ENCODE assay signal across 25 cellular contexts in genomic region chr2:107927034-107927534, GRCh38.
"Had no signal": no experiment of that assay in that cellular context is flagged by ENCODE, and none has a peak within 500 bp of the region (broad histone marks: within the 10 kb centered on the region; RNA-seq: fewer than 3 reads in every experiment).

No MANE protein-coding gene starts in this region.

- ATAC-seq: activated CD4-positive, CD25-positive, alpha-beta regulatory T cell treated with anti-CD3 and anti-CD28 coated beads, Interleukin-2, amount 50 U/mL, for 24 hours; left lung; mucosa of descending colon; stimulated activated memory B cell treated with anti-CD40 and anti-IgM and Interleukin-4, amounts not matched to agents 10 μg/mL and 1 μg/mL and 100 μg/mL, for 72 hours; stimulated activated naive CD8-positive, alpha-beta T cell treated with anti-CD3 and anti-CD28 coated beads, Interleukin-15, amount 100 ng/mL, for 72 hours had no signal

- DNase-seq: activated CD4-positive, alpha-beta T cell treated with anti-CD3 and anti-CD28 coated beads for 48 hours; activated CD4-positive, alpha-beta T cell treated with anti-CD3 and anti-CD28 coated beads, Interleukin-2, amount 50 U/mL, for 48 hours; activated CD8-positive, alpha-beta memory T cell treated with anti-CD3 and anti-CD28 coated beads for 24 hours; activated effector memory CD4-positive, alpha-beta T cell treated with anti-CD3 and anti-CD28 coated beads, Interleukin-2, amount 50 U/mL, for 16 hours; activated naive CD4-positive, alpha-beta T cell treated with anti-CD3 and anti-CD28 coated beads for 36 hours; activated naive CD8-positive, alpha-beta T cell treated with anti-CD3 and anti-CD28 coated beads for 36 hours; activated T-cell treated with anti-CD3 and anti-CD28 coated beads, Interleukin-2, amount 50 U/mL, for 1 hour; adrenal gland; cerebellar nuclear complex; colonic mucosa; dorsolateral prefrontal cortex; effector memory CD4-positive, alpha-beta T cell; left lung; mucosa of descending colon; ovary; retina; stimulated activated CD4-positive, alpha-beta T cell treated with anti-CD3 and anti-CD28 coated beads, Interleukin-1b, Interleukin-23, amount 100 ng/mL, for 48 hours; stimulated activated CD4-positive, alpha-beta T cell treated with anti-CD3 and anti-CD28 coated beads, Interleukin-4, amount 100 ng/mL, for 4 hours; stimulated activated CD8-positive, alpha-beta memory T cell treated with anti-CD3 and anti-CD28 coated beads, Interleukin-4, amount 100 ng/mL, for 48 hours; stimulated activated naive CD8-positive, alpha-beta T cell treated with anti-CD3 and anti-CD28 coated beads, Interleukin-15, amount 100 ng/mL, for 72 hours; substantia nigra; T1000; WERI-Rb-1 had no signal
